In genomic region chr18:2570772-2571199, GRCh38 we compare ENCODE assay signal across 8 cellular contexts. TPM values are rescaled to one million over a fixed set of nuclear protein-coding genes. Genes with fewer than 3 reads are reported as not detected.
A peak's percentile ranks its signal among the peaks of the same experiment; 100 is the strongest.
DNase-seq lines count a peak whose midpoint lies in the region; ATAC-seq, FAIRE-seq and TF ChIP-seq lines count a peak whose summit lies in the region.

No MANE protein-coding gene starts in this region.

- TF ChIP-seq POLR2A in vagina (IDR thresholded peaks at IDR 0.05), result no peak

- no peaks in the 10 kb centered on the region for H4K20me1 ChIP-seq in osteoblast (ENCODE audit: insufficient read depth, low read length)

- H3K36me3 Mint-ChIP-seq in activated naive CD8-positive, alpha-beta T cell, result peaks cover 3% of the 10 kb centered on the region

- H3K27me3 ChIP-seq in osteoblast (ENCODE audit: insufficient read depth, low read length) (no peaks in the 10 kb centered on the region), vagina (no peaks in the 10 kb centered on the region)

- DNase-seq in D721Med (ENCODE audit: insufficient read length, low spot score) (peak; percentile 48), RKO (ENCODE audit: low spot score) (peak; percentile 79), Right ventricle myocardium inferior (ENCODE audit: missing footprints) (peak; percentile 87), osteoblast (ENCODE audit: insufficient read length, low spot score, missing footprints) (peak; percentile 74), vagina (ENCODE audit: extremely low spot score in 2 of 2) (peak in 1 of 2 donors; percentile 91)

- H3K4me3 Mint-ChIP-seq in activated naive CD8-positive, alpha-beta T cell, result peak overlapping the region; percentile 100

- no peaks in the 10 kb centered on the region for H3K27me3 Mint-ChIP-seq in activated naive CD8-positive, alpha-beta T cell

- H3K4me1 ChIP-seq in osteoblast (ENCODE audit: insufficient read depth, low read length) (peaks cover 28% of the 10 kb centered on the region), vagina (peaks cover 28% of the 10 kb centered on the region)

- intact Hi-C loops in Right ventricle myocardium inferior (cut with DNase I), result loop anchor here (1.0 kb wide), 1 partner anchor 85 kb away; the partner anchor contains the start of gene SMCHD1
- intact Hi-C loops in vagina (cut with DNase I), result loop anchor here (5.0 kb wide), 1 partner anchor 87 kb away; the partner anchor contains the start of gene SMCHD1

- H3K4me1 Mint-ChIP-seq in activated naive CD8-positive, alpha-beta T cell (ENCODE audit: low read depth), result peaks cover 52% of the 10 kb centered on the region

- H3K36me3 ChIP-seq in osteoblast (ENCODE audit: insufficient read depth, low read length), result peaks cover 12% of the 10 kb centered on the region
- no peaks in the 10 kb centered on the region for H3K36me3 ChIP-seq in vagina

- H3K27ac ChIP-seq in osteoblast (ENCODE audit: low read depth, low read length), result peak overlapping the region; percentile 99
- peak overlapping the region; percentile 93 for H3K27ac ChIP-seq in vagina

- H3K79me2 ChIP-seq in osteoblast (ENCODE audit: insufficient read depth, low read length), result peaks cover 71% of the 10 kb centered on the region

- TF ChIP-seq CTCF in D721Med (IDR thresholded peaks at IDR 0.05; ENCODE audit: insufficient read depth, missing control alignments), result no peak
- TF ChIP-seq CTCF in osteoblast (IDR thresholded peaks at IDR 0.05; ENCODE audit: extremely low read depth, low read depth, low read length), result peak; percentile 10
- no peak for TF ChIP-seq CTCF in vagina (IDR thresholded peaks at IDR 0.05)

- peak overlapping the region; percentile 99 for H3K27ac Mint-ChIP-seq in activated naive CD8-positive, alpha-beta T cell

- H3K4me3 ChIP-seq in osteoblast (ENCODE audit: insufficient read depth, low read length), result peak overlapping the region; percentile 93
- H3K4me3 ChIP-seq in vagina, result peak overlapping the region; percentile 64 to 90

- peak overlapping the region; percentile 84 for H3K4me2 ChIP-seq in osteoblast (ENCODE audit: insufficient read depth, low read length)

- H3K9me3 ChIP-seq in osteoblast (ENCODE audit: low read depth, low read length) (no peaks in the 10 kb centered on the region), vagina (no peaks in the 10 kb centered on the region)

- H2AFZ ChIP-seq in osteoblast (ENCODE audit: low read length), result peak overlapping the region; percentile 98

- no peaks in the 10 kb centered on the region for H3K9me3 Mint-ChIP-seq in activated naive CD8-positive, alpha-beta T cell (ENCODE audit: low read depth)

- FAIRE-seq in D721Med (lab: Jason Lieb, UNC), result no peak

- peak; percentile 40 for ATAC-seq in GM19463 (IDR thresholded peaks at IDR 0.05; ENCODE audit: unreplicated experiment)
- peak; percentile 17 for ATAC-seq in HG03558 (IDR thresholded peaks at IDR 0.05; ENCODE audit: extremely low read depth, unreplicated experiment)
- ATAC-seq in Right ventricle myocardium inferior, result peak; percentile 86

RNA-seq across cellular contexts. Expression of gene METTL4, which starts 0.5 kb away (rescaled TPM):
- 7.3 TPM for total RNA-seq in Right ventricle myocardium inferior
- 8.8 and 10.5 TPM in 2 replicates for total RNA-seq in osteoblast
- 11.5 TPM for total RNA-seq in vagina

RNA-seq across cellular contexts. Expression of gene NDC80, which starts 0.6 kb away (rescaled TPM):
- total RNA-seq in Right ventricle myocardium inferior, result 0.54 TPM
- total RNA-seq in osteoblast, result 2.2 and 3.5 TPM in 2 replicates
- 3.9 TPM for total RNA-seq in vagina

Comparison
In these comparisons a context has a peak if more than half of its experiments do, and no peak if none do; other contexts are left out.
1. ATAC-seq: peak in every context shown above with its lines; median percentile 86 in Right ventricle myocardium inferior; 40 in GM19463; 17 in HG03558.